In genomic region chr12:106885026-106885425, GRCh38 we compare ENCODE assay signal across 21 cellular contexts.
DNase-seq lines count a peak whose midpoint lies in the region; FAIRE-seq and TF ChIP-seq lines count a peak whose summit lies in the region.
"Had no signal": no experiment of that assay in that cellular context is flagged by ENCODE, and none has a peak within 500 bp of the region (broad histone marks: within the 10 kb centered on the region; RNA-seq: fewer than 3 reads in every experiment).

No MANE protein-coding gene starts in this region.

- peaks cover 27% of the 10 kb centered on the region for H3K4me1 ChIP-seq in ectodermal cell (ENCODE audit: control insufficient read depth, insufficient read depth, low read length)

- peak; percentile 33 for DNase-seq in D721Med (ENCODE audit: insufficient read length, low spot score)
- DNase-seq in NCI-H82 (lab: John Stamatoyannopoulos, UW): peak; percentile 93
- DNase-seq in retina: peak; percentile 36
- DNase-seq in LoVo (ENCODE audit: low spot score): no peak
- no peak for DNase-seq in effector CD8-positive, alpha-beta T cell (lab: John Stamatoyannopoulos, UW)
- DNase-seq in GM10266 (ENCODE audit: extremely low spot score): no peak
- DNase-seq: AML-193; Caco-2; CD4-positive, alpha-beta T cell; DMS79 treated with DMSO at 0.1 percent for 48 hours; GF-D8; H9; IMR-90 had no signal

- 33% methylated on average over 2 of the region's 3 CpGs; no CpG with 5 or more reads in 1 of the 2 experiments for WGBS in ectodermal cell, 2 experiments

- no peaks in the 10 kb centered on the region for H3K27me3 ChIP-seq in ectodermal cell (ENCODE audit: control insufficient read depth, insufficient read depth, low read length, poor library complexity, severe bottlenecking)

- FAIRE-seq in D721Med (lab: Jason Lieb, UNC): peak; percentile 93
- FAIRE-seq: A204.1, GM12878, GM19239, H1, HTR-8/SVneo, K562 had no signal

- H3K4me3 ChIP-seq in ectodermal cell (ENCODE audit: insufficient read depth, low read depth, low read length): no peak overlapping the region
- H3K4me3 ChIP-seq: GM12878, K562 had no signal

- no peaks in the 10 kb centered on the region for H3K9me3 ChIP-seq in ectodermal cell (ENCODE audit: control insufficient read depth, low read length)
- H3K9me3 ChIP-seq: Caco-2 had no signal

- H3K27ac ChIP-seq in ectodermal cell (ENCODE audit: insufficient read depth, low read depth, low read length, poor library complexity, severe bottlenecking): peak overlapping the region; percentile 69
- H3K27ac ChIP-seq: C4-2B had no signal

- H3K36me3 ChIP-seq in ectodermal cell (ENCODE audit: control insufficient read depth, insufficient read depth, low read length): peaks cover 30% of the 10 kb centered on the region

- no peak for TF ChIP-seq CTCF in D721Med (IDR thresholded peaks at IDR 0.05; ENCODE audit: insufficient read depth, missing control alignments)
- no peak for TF ChIP-seq CTCF in GM10266 (IDR thresholded peaks at IDR 0.05; ENCODE audit: control insufficient read depth, insufficient read depth, low read depth, missing control alignments)

Comparison
In these comparisons a context has a peak if more than half of its experiments do, and no peak if none do; other contexts are left out.
1. DNase-seq: peak in D721Med (single experiment), NCI-H82 (single experiment) and retina (single experiment); none in LoVo (single experiment), effector CD8-positive, alpha-beta T cell (single experiment) and GM10266 (single experiment).